ENCODE assay signal across 27 cellular contexts in the genomic region with DNA sequence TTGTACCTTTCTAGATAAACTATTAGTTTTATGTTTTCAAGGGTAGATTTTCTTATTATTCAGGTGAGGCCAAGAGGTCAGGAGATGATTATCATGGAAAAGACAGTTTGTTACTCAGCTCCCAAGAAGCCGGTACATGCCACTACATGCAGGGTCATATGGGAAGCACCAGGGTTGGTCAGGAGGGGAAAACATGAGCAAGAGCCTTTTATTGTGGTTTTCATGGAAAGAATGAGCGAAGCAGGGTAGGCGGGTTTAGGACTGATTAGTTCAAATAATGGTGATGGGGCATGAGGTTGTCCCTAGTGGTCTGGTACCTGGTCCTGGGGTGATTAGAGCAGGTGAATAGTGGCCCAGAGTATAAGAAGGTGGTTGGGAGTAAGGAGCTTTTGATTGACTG.
DNase-seq lines count a peak whose midpoint lies in the region; ATAC-seq, FAIRE-seq and TF ChIP-seq lines count a peak whose summit lies in the region.
"Had no signal": no experiment of that assay in that cellular context is flagged by ENCODE, and none has a peak within 500 bp of the region (broad histone marks: within the 10 kb centered on the region; RNA-seq: fewer than 3 reads in every experiment).

No MANE protein-coding gene starts in this region.

- TF ChIP-seq CTCF in endodermal cell (conservative IDR thresholded peaks at IDR 0.05) (no peak), HepG2 (CRISPR knock-in tag; IDR thresholded peaks at IDR 0.05) (no peak)

- H3K79me2 ChIP-seq in HepG2 (ENCODE audit: insufficient read depth, low read length) = no peaks in the 10 kb centered on the region

- 96 to 100% methylated on average over 3 of the region's 3 CpGs for WGBS in endodermal cell (ENCODE audit: insufficient coverage in 1 of 2, insufficient read length in 1 of 2), 2 experiments
- WGBS in HepG2 (ENCODE audit: low lambda C conversion rate) = 55% methylated on average over 3 of the region's 3 CpGs

- CTCF ChIA-PET in HepG2 (lab: Yijun Ruan, JAX; ENCODE audit: low intra/inter-chr PET ratio, low total read pairs) = no interaction called here

- peak overlapping the region in 1 of 2 donors; percentile 23 for H3K27ac Mint-ChIP-seq in activated naive CD4-positive, alpha-beta T cell treated with anti-CD3 and anti-CD28 coated beads, Interleukin-2, amount 50 U/mL, for 72 hours
- no peak overlapping the region for H3K27ac Mint-ChIP-seq in activated naive CD8-positive, alpha-beta T cell treated with anti-CD3 and anti-CD28 coated beads for 36 hours
- peak overlapping the region; percentile 18 for H3K27ac Mint-ChIP-seq in endodermal cell
- H3K27ac Mint-ChIP-seq: activated naive CD8-positive, alpha-beta T cell had no signal

- intact Hi-C loops in HepG2 (cut with micrococcal nuclease; ENCODE audit: unreplicated experiment) = no loop called here

- H3K36me3 Mint-ChIP-seq in activated naive CD4-positive, alpha-beta T cell treated with anti-CD3 and anti-CD28 coated beads, Interleukin-2, amount 50 U/mL, for 72 hours = peaks cover 6 to 32% of the 10 kb centered on the region in 2 donors
- H3K36me3 Mint-ChIP-seq in activated naive CD8-positive, alpha-beta T cell treated with anti-CD3 and anti-CD28 coated beads for 36 hours = peaks cover 32% of the 10 kb centered on the region
- H3K36me3 Mint-ChIP-seq in endodermal cell (ENCODE audit: low read depth) = peaks cover 59% of the 10 kb centered on the region

- H3K4me2 ChIP-seq in HepG2 (ENCODE audit: low read depth, low read length) = no peak overlapping the region

- no peak for TF ChIP-seq RAD21 in HepG2 (CRISPR knock-in tag; IDR thresholded peaks at IDR 0.05)

- no peaks in the 10 kb centered on the region for H3K27me3 ChIP-seq in endodermal cell (ENCODE audit: control insufficient read depth, insufficient read depth, low read length, poor library complexity, severe bottlenecking)
- no peaks in the 10 kb centered on the region for H3K27me3 ChIP-seq in HepG2 (ENCODE audit: control insufficient read depth in 1 of 2, insufficient read depth in 2 of 2, low read length in 2 of 2)
- H3K27me3 ChIP-seq: heart right ventricle, ovary had no signal

- H3K27ac ChIP-seq in endodermal cell (ENCODE audit: low read depth, low read length) = no peak overlapping the region
- peak overlapping the region; percentile 36 for H3K27ac ChIP-seq in temporal lobe (ENCODE audit: low read depth, low read length)
- no peak overlapping the region for H3K27ac ChIP-seq in HepG2 (ENCODE audit: extremely low read length, insufficient read depth, low read length)
- H3K27ac ChIP-seq: ovary had no signal

- TF ChIP-seq POLR2A in HepG2 (IDR thresholded peaks at IDR 0.05; ENCODE audit: insufficient read depth in 1 of 2, low read depth in 2 of 2, low read length in 2 of 2) = no peak

- TF ChIP-seq EP300 in HepG2 (IDR thresholded peaks at IDR 0.05; ENCODE audit: low read depth in 2 of 2, low read length in 2 of 2) (no peak), HepG2 (CRISPR knock-in tag; IDR thresholded peaks at IDR 0.05; ENCODE audit: borderline replicate concordance) (no peak)

- H3K4me1 Mint-ChIP-seq in activated naive CD8-positive, alpha-beta T cell treated with anti-CD3 and anti-CD28 coated beads for 36 hours = peaks cover 17% of the 10 kb centered on the region
- H3K4me1 Mint-ChIP-seq in endodermal cell = peaks cover 9% of the 10 kb centered on the region
- H3K4me1 Mint-ChIP-seq: nephron progenitor cell had no signal

- H3K9me3 Mint-ChIP-seq in activated naive CD4-positive, alpha-beta T cell treated with anti-CD3 and anti-CD28 coated beads, Interleukin-2, amount 50 U/mL, for 72 hours = no peaks in the 10 kb centered on the region
- no peaks in the 10 kb centered on the region for H3K9me3 Mint-ChIP-seq in activated naive CD8-positive, alpha-beta T cell treated with anti-CD3 and anti-CD28 coated beads for 36 hours
- no peaks in the 10 kb centered on the region for H3K9me3 Mint-ChIP-seq in endodermal cell
- H3K9me3 Mint-ChIP-seq: activated T-cell treated with anti-CD3 and anti-CD28 coated beads, Interleukin-2, amount 50 U/mL, for 4 hours; nephron progenitor cell had no signal

- no peak for DNase-seq in activated naive CD4-positive, alpha-beta T cell treated with anti-CD3 and anti-CD28 coated beads, Interleukin-2, amount 50 U/mL, for 72 hours (ENCODE audit: low spot score in 2 of 2)
- no peak for DNase-seq in activated naive CD4-positive, alpha-beta T cell treated with anti-CD3 and anti-CD28 coated beads, Interleukin-2, amount 50 U/mL, for 16 hours
- peak; percentile 8 for DNase-seq in activated naive CD8-positive, alpha-beta T cell treated with anti-CD3 and anti-CD28 coated beads for 36 hours
- no peak for DNase-seq in endodermal cell
- no peak for DNase-seq in stimulated activated CD4-positive, alpha-beta T cell treated with anti-CD3 and anti-CD28 coated beads, Interleukin-4, amount 100 ng/mL, for 1 hour
- no peak for DNase-seq in HepG2 (ENCODE audit: low spot score)
- DNase-seq in NCI-H2081 treated with DMSO at 0.1 percent for 48 hours (lab: John Stamatoyannopoulos, UW) = no peak
- DNase-seq: activated CD8-positive, alpha-beta memory T cell treated with anti-CD3 and anti-CD28 coated beads for 24 hours; activated T-cell treated with anti-CD3 and anti-CD28 coated beads, Interleukin-2, amount 50 U/mL, for 4 hours; cerebellar nuclear complex; erythroblast; GOT3; heart right ventricle; NCI-H1092 treated with DMSO at 0.1 percent for 48 hours; NCI-H187; NCI-H526 treated with DMSO at 0.1 percent for 48 hours; nephron progenitor cell; ovary; retina; stimulated activated CD4-positive, alpha-beta T cell treated with anti-CD3 and anti-CD28 coated beads, Interleukin-2, amount 100 ng/mL, for 48 hours; SW 1271; T-helper 9 cell had no signal

- H3K4me3 ChIP-seq in endodermal cell (ENCODE audit: low read length) = no peak overlapping the region
- H3K4me3 ChIP-seq in HepG2 (replicated peaks in 1 of 3; ENCODE audit: insufficient read depth in 1 of 3, low read depth in 2 of 3, low read length in 3 of 3) = no peak overlapping the region
- H3K4me3 ChIP-seq: heart right ventricle, ovary had no signal

- in situ Hi-C loops in HepG2 (cut with HindIII; ENCODE audit: extremely low pct_ligation_motif_present, low pct_unique_long_range_greater_than_20kb) = no loop called here

- FAIRE-seq in HepG2 (lab: Jason Lieb, UNC) = no peak
- FAIRE-seq: GM12892, urothelium cell line had no signal

- H3K4me3 Mint-ChIP-seq in activated naive CD8-positive, alpha-beta T cell treated with anti-CD3 and anti-CD28 coated beads for 36 hours = no peak overlapping the region
- H3K4me3 Mint-ChIP-seq in endodermal cell = no peak overlapping the region
- H3K4me3 Mint-ChIP-seq: activated naive CD8-positive, alpha-beta T cell; activated T-cell treated with anti-CD3 and anti-CD28 coated beads, Interleukin-2, amount 50 U/mL, for 4 hours; nephron progenitor cell had no signal

- H2AFZ ChIP-seq in HepG2 (ENCODE audit: low read length) = no peak overlapping the region

- H4K20me1 ChIP-seq in HepG2 (ENCODE audit: insufficient read depth, low read length) = no peaks in the 10 kb centered on the region

- H3K9ac ChIP-seq in endodermal cell (ENCODE audit: extremely low read depth, low read length, poor library complexity, severe bottlenecking) = no peak overlapping the region
- H3K9ac ChIP-seq in HepG2 (ENCODE audit: insufficient read depth, low read depth, low read length) = no peak overlapping the region

- H3K36me3 ChIP-seq in endodermal cell (ENCODE audit: control insufficient read depth, insufficient read depth, low read length) = peaks cover 92% of the 10 kb centered on the region
- H3K36me3 ChIP-seq in HepG2 (replicated peaks in 1 of 2; ENCODE audit: control insufficient read depth in 1 of 2, insufficient read depth in 2 of 2, low read length in 2 of 2) = peaks cover 0 to 26% of the 10 kb centered on the region in 2 experiments; a peak in 3 of 5 replicates
- H3K36me3 ChIP-seq: ovary had no signal

- H3K9me3 ChIP-seq in endodermal cell (ENCODE audit: control insufficient read depth, low read length) (no peaks in the 10 kb centered on the region), HepG2 (ENCODE audit: low read length) (no peaks in the 10 kb centered on the region)
- H3K9me3 ChIP-seq: heart right ventricle, ovary had no signal

- H3K4me1 ChIP-seq in endodermal cell (ENCODE audit: control insufficient read depth, insufficient read depth, low read length) (no peaks in the 10 kb centered on the region), HepG2 (ENCODE audit: insufficient read depth, low read length) (no peaks in the 10 kb centered on the region)

- POLR2A ChIA-PET in HepG2 (lab: Yijun Ruan, JAX) = no interaction called here

- BruUV-seq in HepG2 (replicated peaks; lab: Mats Ljungman, UMichigan) = no TSS peak

- no peaks in the 10 kb centered on the region for H3K27me3 Mint-ChIP-seq in activated naive CD8-positive, alpha-beta T cell treated with anti-CD3 and anti-CD28 coated beads for 36 hours
- no peaks in the 10 kb centered on the region for H3K27me3 Mint-ChIP-seq in endodermal cell (ENCODE audit: insufficient read depth)
- H3K27me3 Mint-ChIP-seq: activated naive CD8-positive, alpha-beta T cell had no signal

- ATAC-seq in activated naive CD4-positive, alpha-beta T cell treated with anti-CD3 and anti-CD28 coated beads, Interleukin-2, amount 50 U/mL, for 72 hours = peak; percentile 43 to 47
- no peak for ATAC-seq in HepG2
- ATAC-seq: activated T-cell treated with anti-CD3 and anti-CD28 coated beads, Interleukin-2, amount 50 U/mL, for 4 hours; heart right ventricle; Panc1 had no signal

TF ChIP-seq in HepG2, 621 proteins besides CTCF, POLR2A, EP300 and RAD21 (continues in another document):
- no peak for TF ChIP-seq ZNF577 (CRISPR knock-in tag; IDR thresholded peaks at IDR 0.05; ENCODE audit: borderline replicate concordance, low read depth)
- TF ChIP-seq SNAPC2 (CRISPR knock-in tag; IDR thresholded peaks at IDR 0.05) = no peak
- no peak for TF ChIP-seq ATF1 (CRISPR knock-in tag; IDR thresholded peaks at IDR 0.05)
- no peak for TF ChIP-seq ZKSCAN1 (IDR thresholded peaks at IDR 0.05; ENCODE audit: low read length)
- no peak for TF ChIP-seq ZNF616 (CRISPR knock-in tag; IDR thresholded peaks at IDR 0.05; ENCODE audit: low read depth)
- TF ChIP-seq RFXANK (CRISPR knock-in tag; IDR thresholded peaks at IDR 0.05) = no peak
- TF ChIP-seq ZNF136 (CRISPR knock-in tag; IDR thresholded peaks at IDR 0.05; ENCODE audit: low read depth) = no peak
- TF ChIP-seq ZNF7 (CRISPR knock-in tag; IDR thresholded peaks at IDR 0.05) = no peak
- TF ChIP-seq ZBTB8A (CRISPR knock-in tag; IDR thresholded peaks at IDR 0.05; ENCODE audit: borderline replicate concordance, low read depth) = no peak
